In the genomic region with DNA sequence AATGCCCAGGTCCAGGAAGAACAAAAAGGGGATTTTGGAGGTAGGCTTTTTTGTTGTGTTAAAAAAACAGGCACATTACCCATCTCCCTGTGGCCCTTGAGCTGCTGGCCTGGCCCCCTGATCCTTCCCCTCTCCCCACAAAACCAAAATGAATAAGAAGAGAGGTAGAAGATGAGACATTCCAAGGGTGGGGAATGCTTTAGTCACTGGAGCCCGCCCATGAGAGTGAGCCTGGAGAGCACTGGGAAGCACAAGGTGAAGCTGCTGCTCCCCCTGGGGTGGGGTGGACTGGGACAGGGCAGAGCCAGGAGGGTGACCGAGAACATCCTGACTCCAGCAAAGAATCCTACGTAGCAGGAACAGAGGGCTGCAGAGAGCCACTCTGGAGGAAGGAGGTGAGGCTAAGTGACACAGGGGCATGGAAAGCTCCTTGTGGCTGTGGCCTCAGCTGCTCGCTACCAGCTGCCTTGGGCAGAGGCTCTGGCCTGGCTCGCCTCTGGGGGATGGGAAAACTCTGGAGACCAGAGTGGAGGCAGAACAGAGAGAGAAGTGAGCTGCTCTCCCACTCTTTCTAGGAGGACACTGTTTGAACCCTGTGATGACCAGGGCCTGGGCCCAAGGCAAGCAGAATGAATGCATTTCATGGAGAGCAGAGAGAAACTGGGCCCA, we compare ENCODE assay signal across 2 cellular contexts.
TF ChIP-seq lines count a peak whose summit lies in the region.

No MANE protein-coding gene starts in this region.

TF ChIP-seq in HepG2, 621 proteins besides CTCF, POLR2A, EP300 and RAD21:
- TF ChIP-seq, protein P1, sequence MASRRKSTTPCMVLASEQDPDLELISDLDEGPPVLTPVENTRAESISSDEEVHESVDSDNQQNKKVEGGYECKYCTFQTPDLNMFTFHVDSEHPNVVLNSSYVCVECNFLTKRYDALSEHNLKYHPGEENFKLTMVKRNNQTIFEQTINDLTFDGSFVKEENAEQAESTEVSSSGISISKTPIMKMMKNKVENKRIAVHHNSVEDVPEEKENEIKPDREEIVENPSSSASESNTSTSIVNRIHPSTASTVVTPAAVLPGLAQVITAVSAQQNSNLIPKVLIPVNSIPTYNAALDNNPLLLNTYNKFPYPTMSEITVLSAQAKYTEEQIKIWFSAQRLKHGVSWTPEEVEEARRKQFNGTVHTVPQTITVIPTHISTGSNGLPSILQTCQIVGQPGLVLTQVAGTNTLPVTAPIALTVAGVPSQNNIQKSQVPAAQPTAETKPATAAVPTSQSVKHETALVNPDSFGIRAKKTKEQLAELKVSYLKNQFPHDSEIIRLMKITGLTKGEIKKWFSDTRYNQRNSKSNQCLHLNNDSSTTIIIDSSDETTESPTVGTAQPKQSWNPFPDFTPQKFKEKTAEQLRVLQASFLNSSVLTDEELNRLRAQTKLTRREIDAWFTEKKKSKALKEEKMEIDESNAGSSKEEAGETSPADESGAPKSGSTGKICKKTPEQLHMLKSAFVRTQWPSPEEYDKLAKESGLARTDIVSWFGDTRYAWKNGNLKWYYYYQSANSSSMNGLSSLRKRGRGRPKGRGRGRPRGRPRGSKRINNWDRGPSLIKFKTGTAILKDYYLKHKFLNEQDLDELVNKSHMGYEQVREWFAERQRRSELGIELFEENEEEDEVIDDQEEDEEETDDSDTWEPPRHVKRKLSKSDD (CRISPR knock-in tag; IDR thresholded peaks at IDR 0.05; ENCODE audit: low read depth) = no peak
- TF ChIP-seq ZNF530 (CRISPR knock-in tag; IDR thresholded peaks at IDR 0.05; ENCODE audit: low read depth) (no peak), FOSL2 (CRISPR knock-in tag; IDR thresholded peaks at IDR 0.05) (no peak), HOXA9 (CRISPR knock-in tag; IDR thresholded peaks at IDR 0.05; ENCODE audit: borderline replicate concordance) (no peak), KMT2A (CRISPR knock-in tag; IDR thresholded peaks at IDR 0.05) (no peak), ZSCAN12 (CRISPR knock-in tag; IDR thresholded peaks at IDR 0.05) (no peak), MTA1 (CRISPR knock-in tag; IDR thresholded peaks at IDR 0.05; ENCODE audit: borderline replicate concordance) (no peak), ZNF430 (CRISPR knock-in tag; IDR thresholded peaks at IDR 0.05) (no peak), FOXA1 (IDR thresholded peaks at IDR 0.05) (no peak), FOXA1 (CRISPR knock-in tag; IDR thresholded peaks at IDR 0.05) (no peak), ZNF235 (CRISPR knock-in tag; IDR thresholded peaks at IDR 0.05; ENCODE audit: borderline replicate concordance) (no peak), ZNF879 (CRISPR knock-in tag; IDR thresholded peaks at IDR 0.05) (no peak), ISX (CRISPR knock-in tag; conservative IDR thresholded peaks at IDR 0.05) (no peak), IKZF4 (CRISPR knock-in tag; IDR thresholded peaks at IDR 0.05; ENCODE audit: borderline replicate concordance, low read depth, not compliant biosample characterization) (no peak)
- TF ChIP-seq, protein P2, sequence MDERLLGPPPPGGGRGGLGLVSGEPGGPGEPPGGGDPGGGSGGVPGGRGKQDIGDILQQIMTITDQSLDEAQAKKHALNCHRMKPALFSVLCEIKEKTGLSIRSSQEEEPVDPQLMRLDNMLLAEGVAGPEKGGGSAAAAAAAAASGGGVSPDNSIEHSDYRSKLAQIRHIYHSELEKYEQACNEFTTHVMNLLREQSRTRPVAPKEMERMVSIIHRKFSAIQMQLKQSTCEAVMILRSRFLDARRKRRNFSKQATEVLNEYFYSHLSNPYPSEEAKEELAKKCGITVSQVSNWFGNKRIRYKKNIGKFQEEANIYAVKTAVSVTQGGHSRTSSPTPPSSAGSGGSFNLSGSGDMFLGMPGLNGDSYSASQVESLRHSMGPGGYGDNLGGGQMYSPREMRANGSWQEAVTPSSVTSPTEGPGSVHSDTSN (CRISPR knock-in tag; IDR thresholded peaks at IDR 0.05) = no peak

TF ChIP-seq in SK-N-SH, 30 proteins besides CTCF, POLR2A, EP300 and RAD21:
- no peak for TF ChIP-seq FOXM1 (IDR thresholded peaks at IDR 0.05; ENCODE audit: low read depth)
- no peak for TF ChIP-seq MXI1 (IDR thresholded peaks at IDR 0.05; ENCODE audit: low read depth, low read length)
- no peak for TF ChIP-seq GATA2 (CRISPR knock-in tag; IDR thresholded peaks at IDR 0.05)
TF ChIP-seq in SK-N-SH: peak in this region for 0.
